In genomic region chr10:62323751-62324150, GRCh38 we compare ENCODE assay signal across 17 cellular contexts. TPM values are rescaled to one million over a fixed set of nuclear protein-coding genes. Genes with fewer than 3 reads are reported as not detected.
DNase-seq lines count a peak whose midpoint lies in the region; ATAC-seq lines count a peak whose summit lies in the region.
"Had no signal": no experiment of that assay in that cellular context is flagged by ENCODE, and none has a peak within 500 bp of the region (broad histone marks: within the 10 kb centered on the region; RNA-seq: fewer than 3 reads in every experiment).

No MANE protein-coding gene starts in this region.

- intact Hi-C loops in posterior vena cava (cut with DNase I), result no loop called here

- DNase-seq in A172 (ENCODE audit: low spot score) (peak; percentile 38), HS-5 (ENCODE audit: low read depth) (peak; percentile 13), astrocyte of the hippocampus (ENCODE audit: low read depth, low spot score) (peak; percentile 48), iris pigment epithelial cell (ENCODE audit: low read depth) (peak; percentile 16), putamen (ENCODE audit: low spot score) (no peak), posterior vena cava (ENCODE audit: low spot score) (no peak), AG20443 (ENCODE audit: low spot score) (no peak)
- DNase-seq: 8988T, Caco-2, GDM1, GOT3, NCI-H1092, NCI-H187 treated with DMSO at 0.1 percent for 48 hours, NCI-H446 treated with DMSO at 0.1 percent for 48 hours, NCI-H748 treated with DMSO at 0.1 percent for 48 hours had no signal

- ATAC-seq in GM18868 (IDR thresholded peaks at IDR 0.05; ENCODE audit: unreplicated experiment), result no peak
- ATAC-seq: K562 had no signal

RNA-seq across cellular contexts. Expression of gene ZNF365, which starts 50.4 kb away (rescaled TPM):
- total RNA-seq in A172 (2014; rRNA removed; shearing (Covaris generic)), result 10.8 and 11.0 TPM in 2 replicates
- under 1 TPM; 0.10 to 0.23 TPM for total RNA-seq in posterior vena cava
- total RNA-seq: Caco-2 had no signal

RNA-seq across cellular contexts. Expression of gene RTKN2, which starts 55.1 kb away (rescaled TPM):
- 20.2 and 23.8 TPM in 2 replicates for total RNA-seq in A172 (2014; rRNA removed; shearing (Covaris generic))
- under 1 TPM; 0.14 to 0.19 TPM for total RNA-seq in posterior vena cava

Comparison
In these comparisons a context has a peak if more than half of its experiments do, and no peak if none do; other contexts are left out.
1. DNase-seq: peak in A172 (single experiment), HS-5 (single experiment), astrocyte of the hippocampus (single experiment) and iris pigment epithelial cell (single experiment); none in putamen (single experiment), posterior vena cava (single experiment) and AG20443 (single experiment).
2. RNA of gene RTKN2, which starts 55.1 kb away (total RNA-seq): 20.2 to 23.8 TPM in A172; 0.14 to 0.19 TPM in posterior vena cava; every median in the first group is over 10 times any median in the second.